19 cellular contexts compared by ENCODE assay signal in genomic region chr19:3538258-3538929, GRCh38. TPM values are rescaled to one million over a fixed set of nuclear protein-coding genes. Genes with fewer than 3 reads are reported as not detected.
DNase-seq lines count a peak whose midpoint lies in the region; ATAC-seq and TF ChIP-seq lines count a peak whose summit lies in the region.
"Had no signal": no experiment of that assay in that cellular context is flagged by ENCODE, and none has a peak within 500 bp of the region (broad histone marks: within the 10 kb centered on the region; RNA-seq: fewer than 3 reads in every experiment).

No MANE protein-coding gene starts in this region.

- H3K9me3 Mint-ChIP-seq in activated naive CD8-positive, alpha-beta T cell treated with anti-CD3 and anti-CD28 coated beads, Interleukin-2, amount 10 ng/mL, durations not matched to agents 7 days and 5 days: no peaks in the 10 kb centered on the region
- H3K9me3 Mint-ChIP-seq in activated naive CD8-positive, alpha-beta T cell treated with anti-CD3 and anti-CD28 coated beads for 36 hours: no peaks in the 10 kb centered on the region
- H3K9me3 Mint-ChIP-seq in type B pancreatic cell: no peaks in the 10 kb centered on the region
- H3K9me3 Mint-ChIP-seq: T-helper 1 cell treated with Interleukin-12 subunit alpha and Interleukin-12 subunit beta and Interleukin-4 antibody, amounts not matched to agents 30 μg/mL and 1 μg/mL, for 36 hours had no signal

- DNase-seq in activated naive CD8-positive, alpha-beta T cell treated with anti-CD3 and anti-CD28 coated beads, Interleukin-2, amount 10 ng/mL, durations not matched to agents 7 days and 5 days: no peak
- DNase-seq in activated naive CD8-positive, alpha-beta T cell treated with anti-CD3 and anti-CD28 coated beads for 36 hours: no peak
- DNase-seq in SK-MEL-5 (ENCODE audit: low read depth, low spot score): peak; percentile 59
- no peak for DNase-seq in type B pancreatic cell (ENCODE audit: extremely low spot score, unreplicated experiment)
- DNase-seq in esophagus squamous epithelium (lab: John Stamatoyannopoulos, UW): no peak
- no peak for DNase-seq in sigmoid colon
- DNase-seq: ACHN; activated naive CD4-positive, alpha-beta T cell treated with anti-CD3 and anti-CD28 coated beads, Interleukin-2, amount 10 ng/mL, durations not matched to agents 7 days and 5 days; body of pancreas; NCI-H526; Right ventricle myocardium superior; stimulated activated CD4-positive, alpha-beta T cell treated with anti-CD3 and anti-CD28 coated beads, Interleukin-1b, Interleukin-23, amount 100 ng/mL, for 48 hours; uterus had no signal

- no peak overlapping the region for H3K27ac Mint-ChIP-seq in activated naive CD8-positive, alpha-beta T cell treated with anti-CD3 and anti-CD28 coated beads, Interleukin-2, amount 10 ng/mL, durations not matched to agents 7 days and 5 days
- no peak overlapping the region for H3K27ac Mint-ChIP-seq in activated naive CD8-positive, alpha-beta T cell treated with anti-CD3 and anti-CD28 coated beads for 36 hours
- peak overlapping the region; percentile 46 for H3K27ac Mint-ChIP-seq in type B pancreatic cell
- H3K27ac Mint-ChIP-seq: activated naive CD4-positive, alpha-beta T cell treated with anti-CD3 and anti-CD28 coated beads, Interleukin-2, amount 10 ng/mL, durations not matched to agents 7 days and 5 days; T-helper 1 cell treated with Interleukin-12 subunit alpha and Interleukin-12 subunit beta and Interleukin-4 antibody, amounts not matched to agents 30 μg/mL and 1 μg/mL, for 36 hours had no signal

- no peak overlapping the region for H3K4me3 ChIP-seq in esophagus squamous epithelium
- no peak overlapping the region for H3K4me3 ChIP-seq in sigmoid colon
- H3K4me3 ChIP-seq: body of pancreas, coronary artery, uterus had no signal

- H3K27me3 Mint-ChIP-seq in activated naive CD8-positive, alpha-beta T cell treated with anti-CD3 and anti-CD28 coated beads, Interleukin-2, amount 10 ng/mL, durations not matched to agents 7 days and 5 days: no peaks in the 10 kb centered on the region
- no peaks in the 10 kb centered on the region for H3K27me3 Mint-ChIP-seq in activated naive CD8-positive, alpha-beta T cell treated with anti-CD3 and anti-CD28 coated beads for 36 hours
- no peaks in the 10 kb centered on the region for H3K27me3 Mint-ChIP-seq in type B pancreatic cell
- H3K27me3 Mint-ChIP-seq: activated naive CD4-positive, alpha-beta T cell treated with anti-CD3 and anti-CD28 coated beads, Interleukin-2, amount 10 ng/mL, durations not matched to agents 7 days and 5 days had no signal

- in situ Hi-C loops in SK-MEL-5 (cut with HindIII; ENCODE audit: low pct_unique_long_range_greater_than_20kb, low sequenced_read_pairs): no loop called here

- ATAC-seq in activated naive CD8-positive, alpha-beta T cell treated with anti-CD3 and anti-CD28 coated beads, Interleukin-2, amount 10 ng/mL, durations not matched to agents 7 days and 5 days (ENCODE audit: low read depth): peak; percentile 11
- no peak for ATAC-seq in GM19467 (IDR thresholded peaks at IDR 0.05; ENCODE audit: unreplicated experiment)
- ATAC-seq: body of pancreas had no signal

- TF ChIP-seq CTCF in type B pancreatic cell (conservative IDR thresholded peaks at IDR 0.05) (no peak), esophagus squamous epithelium (IDR thresholded peaks at IDR 0.05) (no peak), sigmoid colon (IDR thresholded peaks at IDR 0.05) (no peak)

- H3K4me1 ChIP-seq in esophagus squamous epithelium (peaks cover 0 to 34% (median 0%) of the 10 kb centered on the region in 3 donors), sigmoid colon (peaks cover 0 to 6% (median 2%) of the 10 kb centered on the region in 4 donors)
- H3K4me1 ChIP-seq: body of pancreas, uterus had no signal

- peak overlapping the region; percentile 68 for H3K27ac ChIP-seq in layer of hippocampus (ENCODE audit: low read depth, low read length)
- peak overlapping the region in 2 of 4 donors; percentile 2 to 28 for H3K27ac ChIP-seq in esophagus squamous epithelium
- no peak overlapping the region for H3K27ac ChIP-seq in sigmoid colon
- H3K27ac ChIP-seq: body of pancreas, C4-2B, uterus had no signal

- peaks cover 1% of the 10 kb centered on the region for H3K4me1 Mint-ChIP-seq in activated naive CD8-positive, alpha-beta T cell treated with anti-CD3 and anti-CD28 coated beads, Interleukin-2, amount 10 ng/mL, durations not matched to agents 7 days and 5 days
- no peaks in the 10 kb centered on the region for H3K4me1 Mint-ChIP-seq in activated naive CD8-positive, alpha-beta T cell treated with anti-CD3 and anti-CD28 coated beads for 36 hours
- peaks cover 8% of the 10 kb centered on the region for H3K4me1 Mint-ChIP-seq in type B pancreatic cell (ENCODE audit: unreplicated experiment)
- H3K4me1 Mint-ChIP-seq: activated naive CD4-positive, alpha-beta T cell treated with anti-CD3 and anti-CD28 coated beads, Interleukin-2, amount 10 ng/mL, durations not matched to agents 7 days and 5 days had no signal

- no peak for TF ChIP-seq EP300 in sigmoid colon (IDR thresholded peaks at IDR 0.05)

- no peaks in the 10 kb centered on the region for H3K27me3 ChIP-seq in layer of hippocampus (ENCODE audit: control insufficient read depth, insufficient read depth, low read length)
- no peaks in the 10 kb centered on the region for H3K27me3 ChIP-seq in esophagus squamous epithelium
- no peaks in the 10 kb centered on the region for H3K27me3 ChIP-seq in sigmoid colon
- H3K27me3 ChIP-seq: body of pancreas, uterus had no signal

- peaks cover 17% of the 10 kb centered on the region for H3K36me3 Mint-ChIP-seq in activated naive CD8-positive, alpha-beta T cell treated with anti-CD3 and anti-CD28 coated beads, Interleukin-2, amount 10 ng/mL, durations not matched to agents 7 days and 5 days
- H3K36me3 Mint-ChIP-seq in activated naive CD8-positive, alpha-beta T cell treated with anti-CD3 and anti-CD28 coated beads for 36 hours: peaks cover 10% of the 10 kb centered on the region
- H3K36me3 Mint-ChIP-seq in type B pancreatic cell: no peaks in the 10 kb centered on the region

- peaks cover 12 to 69% (median 18%) of the 10 kb centered on the region in 3 donors for H3K36me3 ChIP-seq in esophagus squamous epithelium
- H3K36me3 ChIP-seq in sigmoid colon: peaks cover under 1 to 39% (median 19%) of the 10 kb centered on the region in 4 donors
- H3K36me3 ChIP-seq: uterus had no signal

- H3K4me3 Mint-ChIP-seq in activated naive CD8-positive, alpha-beta T cell treated with anti-CD3 and anti-CD28 coated beads, Interleukin-2, amount 10 ng/mL, durations not matched to agents 7 days and 5 days: no peak overlapping the region
- H3K4me3 Mint-ChIP-seq in activated naive CD8-positive, alpha-beta T cell treated with anti-CD3 and anti-CD28 coated beads for 36 hours: no peak overlapping the region
- no peak overlapping the region for H3K4me3 Mint-ChIP-seq in type B pancreatic cell
- H3K4me3 Mint-ChIP-seq: activated naive CD4-positive, alpha-beta T cell treated with anti-CD3 and anti-CD28 coated beads, Interleukin-2, amount 10 ng/mL, durations not matched to agents 7 days and 5 days; T-helper 1 cell treated with Interleukin-12 subunit alpha and Interleukin-12 subunit beta and Interleukin-4 antibody, amounts not matched to agents 30 μg/mL and 1 μg/mL, for 36 hours had no signal

- intact Hi-C loops in esophagus squamous epithelium (cut with DNase I) (no loop called here), sigmoid colon (cut with DNase I) (no loop called here)

- 79 to 83% methylated on average over 10 to 19 of the region's 25 CpGs for WGBS in esophagus squamous epithelium, 2 donors
- WGBS in sigmoid colon, 2 donors: 84 to 88% methylated on average over 25 of the region's 25 CpGs

- POLR2A ChIA-PET in activated naive CD8-positive, alpha-beta T cell treated with anti-CD3 and anti-CD28 coated beads, Interleukin-2, amount 10 ng/mL, durations not matched to agents 7 days and 5 days (lab: Charles Lee): no interaction called here

- TF ChIP-seq POLR2A in esophagus squamous epithelium (IDR thresholded peaks at IDR 0.05) (no peak), sigmoid colon (IDR thresholded peaks at IDR 0.05) (no peak)

- H3K9me3 ChIP-seq in esophagus squamous epithelium: no peaks in the 10 kb centered on the region
- no peaks in the 10 kb centered on the region for H3K9me3 ChIP-seq in sigmoid colon
- H3K9me3 ChIP-seq: body of pancreas, uterus had no signal

RNA-seq across cellular contexts. Expression of gene TEKTIP1, which starts 0.6 kb away (rescaled TPM):
- 10 to 100 TPM; 11.4 to 13.9 TPM for total RNA-seq in activated naive CD8-positive, alpha-beta T cell treated with anti-CD3 and anti-CD28 coated beads, Interleukin-2, amount 10 ng/mL, durations not matched to agents 7 days and 5 days
- total RNA-seq in activated naive CD8-positive, alpha-beta T cell treated with anti-CD3 and anti-CD28 coated beads for 36 hours: 1 to 10 TPM; 1.2 to 2.2 TPM
- not detected in 2 replicates for total RNA-seq in SK-MEL-5 (2014; rRNA removed; shearing (Covaris generic))
- not detected in 2 replicates for polyA plus RNA-seq in SK-MEL-5 (2015; cell fraction: cytosol; rRNA removed)
- not detected in 2 replicates for polyA plus RNA-seq in SK-MEL-5 (2015; cell fraction: nucleus; rRNA removed)
- total RNA-seq in type B pancreatic cell (ENCODE audit: low replicate concordance) (1.3 and 3.4 TPM in 2 replicates), esophagus squamous epithelium (under 1 TPM in 1 of 4 donors, not detected in 3; 0.95 TPM), sigmoid colon (1 to 10 TPM in 1 of 4 donors, not detected in 3; 1.4 TPM)
- polyA plus RNA-seq in sigmoid colon: 1 to 10 TPM in 1 of 3 donors, not detected in 2; 1.5 TPM
- total RNA-seq: lung microvascular endothelial cell had no signal

RNA-seq across cellular contexts. Expression of gene MFSD12, which starts 19.0 kb away (rescaled TPM):
- total RNA-seq in activated naive CD8-positive, alpha-beta T cell treated with anti-CD3 and anti-CD28 coated beads, Interleukin-2, amount 10 ng/mL, durations not matched to agents 7 days and 5 days: 10 to 100 TPM; 84.5 to 90.8 TPM
- 10 to 100 TPM; 73.2 to 76.1 TPM for total RNA-seq in activated naive CD8-positive, alpha-beta T cell treated with anti-CD3 and anti-CD28 coated beads for 36 hours
- total RNA-seq in SK-MEL-5 (2014; rRNA removed; shearing (Covaris generic)): 2,457 and 2,669 TPM in 2 replicates
- 3,611 and 3,895 TPM in 2 replicates for polyA plus RNA-seq in SK-MEL-5 (2015; cell fraction: cytosol; rRNA removed)
- 2,394 and 2,412 TPM in 2 replicates for polyA plus RNA-seq in SK-MEL-5 (2015; cell fraction: nucleus; rRNA removed)
- total RNA-seq in type B pancreatic cell (ENCODE audit: low replicate concordance) (74.1 and 80.9 TPM in 2 replicates), esophagus squamous epithelium (10 to 100 TPM; 22.5 to 50.4 (median 37.3) TPM), sigmoid colon (10 to 100 TPM; 13.7 to 36.0 (median 22.6) TPM)
- 10 to 100 TPM in 1 of 3 donors, 1 to 10 TPM in 2; 2.4 to 53.5 (median 8.6) TPM for polyA plus RNA-seq in sigmoid colon

RNA-seq across cellular contexts. Expression of gene FZR1, which starts 32.3 kb away (rescaled TPM):
- 10 to 100 TPM; 82.9 to 83.6 TPM for total RNA-seq in activated naive CD8-positive, alpha-beta T cell treated with anti-CD3 and anti-CD28 coated beads, Interleukin-2, amount 10 ng/mL, durations not matched to agents 7 days and 5 days
- 10 to 100 TPM; 32.6 to 39.6 TPM for total RNA-seq in activated naive CD8-positive, alpha-beta T cell treated with anti-CD3 and anti-CD28 coated beads for 36 hours
- 22.6 and 26.9 TPM in 2 replicates for total RNA-seq in SK-MEL-5 (2014; rRNA removed; shearing (Covaris generic))
- polyA plus RNA-seq in SK-MEL-5 (2015; cell fraction: cytosol; rRNA removed): 30.2 and 34.6 TPM in 2 replicates
- polyA plus RNA-seq in SK-MEL-5 (2015; cell fraction: nucleus; rRNA removed): 54.4 and 59.7 TPM in 2 replicates
- total RNA-seq in type B pancreatic cell (ENCODE audit: low replicate concordance): 59.4 and 63.2 TPM in 2 replicates
- total RNA-seq in esophagus squamous epithelium: 10 to 100 TPM; 26.5 to 46.8 (median 27.2) TPM
- total RNA-seq in sigmoid colon: 10 to 100 TPM; 11.8 to 44.6 (median 20.5) TPM
- polyA plus RNA-seq in sigmoid colon: 10 to 100 TPM; 11.4 to 33.3 (median 13.9) TPM

RNA-seq across cellular contexts. Expression of gene HMG20B, which starts 34.4 kb away (rescaled TPM):
- total RNA-seq in activated naive CD8-positive, alpha-beta T cell treated with anti-CD3 and anti-CD28 coated beads, Interleukin-2, amount 10 ng/mL, durations not matched to agents 7 days and 5 days: 10 to 100 TPM; 58.5 to 59.5 TPM
- 10 to 100 TPM; 37.1 to 41.6 TPM for total RNA-seq in activated naive CD8-positive, alpha-beta T cell treated with anti-CD3 and anti-CD28 coated beads for 36 hours
- total RNA-seq in SK-MEL-5 (2014; rRNA removed; shearing (Covaris generic)): 550 and 588 TPM in 2 replicates
- polyA plus RNA-seq in SK-MEL-5 (2015; cell fraction: cytosol; rRNA removed): 1,015 and 1,089 TPM in 2 replicates
- polyA plus RNA-seq in SK-MEL-5 (2015; cell fraction: nucleus; rRNA removed): 1,678 and 1,969 TPM in 2 replicates
- total RNA-seq in type B pancreatic cell (ENCODE audit: low replicate concordance) (60.1 and 78.3 TPM in 2 replicates), esophagus squamous epithelium (10 to 100 TPM; 56.1 to 77.6 (median 76.9) TPM), sigmoid colon (100 to 1,000 TPM; 105 to 148 (median 120) TPM)
- polyA plus RNA-seq in sigmoid colon: 10 to 100 TPM; 61.3 to 85.9 (median 78.2) TPM

RNA-seq across cellular contexts. Expression of gene DOHH, which starts 37.9 kb away (rescaled TPM):
- 10 to 100 TPM in 1 of 2 experiments, 1 to 10 TPM in 1; 9.9 to 12.1 TPM for total RNA-seq in activated naive CD8-positive, alpha-beta T cell treated with anti-CD3 and anti-CD28 coated beads, Interleukin-2, amount 10 ng/mL, durations not matched to agents 7 days and 5 days
- 10 to 100 TPM; 17.2 to 18.3 TPM for total RNA-seq in activated naive CD8-positive, alpha-beta T cell treated with anti-CD3 and anti-CD28 coated beads for 36 hours
- 13.1 and 13.4 TPM in 2 replicates for total RNA-seq in SK-MEL-5 (2014; rRNA removed; shearing (Covaris generic))
- polyA plus RNA-seq in SK-MEL-5 (2015; cell fraction: cytosol; rRNA removed): 22.8 and 27.0 TPM in 2 replicates
- 14.2 and 14.9 TPM in 2 replicates for polyA plus RNA-seq in SK-MEL-5 (2015; cell fraction: nucleus; rRNA removed)
- total RNA-seq in type B pancreatic cell (ENCODE audit: low replicate concordance) (10.5 and 10.8 TPM in 2 replicates), esophagus squamous epithelium (10 to 100 TPM; 21.0 to 29.5 (median 26.4) TPM), sigmoid colon (10 to 100 TPM; 11.7 to 18.1 (median 17.0) TPM)
- polyA plus RNA-seq in sigmoid colon: 10 to 100 TPM in 1 of 3 donors, 1 to 10 TPM in 2; 7.2 to 22.5 (median 7.2) TPM

Comparison
In these comparisons a context has a peak if more than half of its experiments do, and no peak if none do; other contexts are left out.
1. RNA of gene MFSD12, which starts 19.0 kb away (total RNA-seq): 2,457 to 2,669 TPM in SK-MEL-5; 84.5 to 90.8 TPM in activated naive CD8-positive, alpha-beta T cell treated with anti-CD3 and anti-CD28 coated beads, Interleukin-2, amount 10 ng/mL, durations not matched to agents 7 days and 5 days, 74.1 to 80.9 TPM in type B pancreatic cell, 73.2 to 76.1 TPM in activated naive CD8-positive, alpha-beta T cell treated with anti-CD3 and anti-CD28 coated beads for 36 hours, 22.5 to 50.4 TPM in esophagus squamous epithelium and 13.7 to 36.0 TPM in sigmoid colon; every median in the first group is over 10 times any median in the second.